In genomic region chr4:185867770-185868169, GRCh38 we compare ENCODE assay signal across 23 cellular contexts. TPM values are rescaled to one million over a fixed set of nuclear protein-coding genes. Genes with fewer than 3 reads are reported as not detected.
A peak's percentile ranks its signal among the peaks of the same experiment; 100 is the strongest.
DNase-seq lines count a peak whose midpoint lies in the region; ATAC-seq and TF ChIP-seq lines count a peak whose summit lies in the region.
"Had no signal": no experiment of that assay in that cellular context is flagged by ENCODE, and none has a peak within 500 bp of the region (broad histone marks: within the 10 kb centered on the region; RNA-seq: fewer than 3 reads in every experiment).

No MANE protein-coding gene starts in this region.

- TF ChIP-seq CTCF in right atrium auricular region (IDR thresholded peaks at IDR 0.05) (no peak), OCI-LY7 (conservative IDR thresholded peaks at IDR 0.05; ENCODE audit: low read length) (no peak), endodermal cell (conservative IDR thresholded peaks at IDR 0.05) (peak; percentile 53)

- H2AFZ ChIP-seq in OCI-LY7 (ENCODE audit: low read length) = peak overlapping the region; percentile 51; the same call in 1 of the 2 replicates

- POLR2A ChIA-PET in OCI-LY7 (lab: Charles Lee) = interaction anchor here (1.0 kb wide), 1 partner anchor 59 kb away, joined by 3 read pairs; no protein-coding TSS in a partner anchor

- peak overlapping the region; percentile 12; the same call in 1 of the 2 replicates for H3K4me2 ChIP-seq in OCI-LY7 (ENCODE audit: low read length)
- H3K4me2 ChIP-seq: A549, KMS-11 had no signal

- H3K27me3 ChIP-seq in right atrium auricular region (no peaks in the 10 kb centered on the region), endodermal cell (ENCODE audit: control insufficient read depth, insufficient read depth, low read length, poor library complexity, severe bottlenecking) (no peaks in the 10 kb centered on the region), aorta (ENCODE audit: control insufficient read depth in 1 of 2, insufficient read depth in 2 of 2, low read length in 1 of 2) (no peaks in the 10 kb centered on the region)
- H3K27me3 ChIP-seq: SJSA1 had no signal

- no peak overlapping the region for H3K4me3 ChIP-seq in right atrium auricular region
- H3K4me3 ChIP-seq in OCI-LY7 (ENCODE audit: low read depth, low read length, poor library complexity, severe bottlenecking) = no peak overlapping the region
- no peak overlapping the region for H3K4me3 ChIP-seq in endodermal cell (ENCODE audit: low read length)
- H3K4me3 ChIP-seq in aorta (ENCODE audit: low read length in 2 of 2) = no peak overlapping the region
- H3K4me3 ChIP-seq: A549, SJSA1 had no signal

- peaks cover 18% of the 10 kb centered on the region for H3K4me1 Mint-ChIP-seq in endodermal cell
- H3K4me1 Mint-ChIP-seq: B cell; CD4-positive, CD25-positive, alpha-beta regulatory T cell had no signal

- no TSS peak for BruUV-seq in OCI-LY7 (replicated peaks; lab: Mats Ljungman, UMichigan)

- no peaks in the 10 kb centered on the region for H3K9me3 ChIP-seq in right atrium auricular region
- H3K9me3 ChIP-seq in OCI-LY7 (ENCODE audit: low read length) = no peaks in the 10 kb centered on the region
- no peaks in the 10 kb centered on the region for H3K9me3 ChIP-seq in endodermal cell (ENCODE audit: control insufficient read depth, low read length)
- no peaks in the 10 kb centered on the region for H3K9me3 ChIP-seq in aorta (ENCODE audit: control insufficient read depth, low read length)
- H3K9me3 ChIP-seq: A549, SJSA1 had no signal

- H3K27me3 Mint-ChIP-seq in endodermal cell (ENCODE audit: insufficient read depth) = no peaks in the 10 kb centered on the region
- H3K27me3 Mint-ChIP-seq: CD4-positive, CD25-positive, alpha-beta regulatory T cell had no signal

- ATAC-seq in aorta (ENCODE audit: low FRiP score) = no peak
- ATAC-seq: A549, Panc1 had no signal

- H3K9ac ChIP-seq in endodermal cell (ENCODE audit: extremely low read depth, low read length, poor library complexity, severe bottlenecking) = no peak overlapping the region
- H3K9ac ChIP-seq: KMS-11 had no signal

- H4K20me1 ChIP-seq in OCI-LY7 (ENCODE audit: insufficient read depth, low read length) = no peaks in the 10 kb centered on the region

- no peaks in the 10 kb centered on the region for H3K9me3 Mint-ChIP-seq in endodermal cell
- H3K9me3 Mint-ChIP-seq: CD4-positive, CD25-positive, alpha-beta regulatory T cell had no signal

- DNase-seq in right atrium auricular region (ENCODE audit: low spot score) (no peak), cardiac septum (ENCODE audit: low spot score) (no peak), OCI-LY7 (ENCODE audit: low spot score) (no peak), endodermal cell (no peak), aorta (no peak), DMS153 (lab: John Stamatoyannopoulos, UW) (no peak), NCI-H2107 treated with DMSO at 0.1 percent for 48 hours (lab: John Stamatoyannopoulos, UW; ENCODE audit: unreplicated experiment) (no peak)
- DNase-seq: CD4-positive, CD25-positive, alpha-beta regulatory T cell; DMS79 treated with DMSO at 0.1 percent for 48 hours; HCEC 1CT; IMR-90; NCI-H1105; NCI-H146; NCI-H2029; NCI-H226; NCI-H510A treated with DMSO at 0.1 percent for 48 hours; NCI-H748 treated with DMSO at 0.1 percent for 48 hours; NK-92 treated with Interleukin-12 subunit alpha and Interleukin-12 subunit beta, amount 100 ng/mL, for 24 hours had no signal

- no peaks in the 10 kb centered on the region for H3K36me3 Mint-ChIP-seq in endodermal cell (ENCODE audit: low read depth)
- H3K36me3 Mint-ChIP-seq: CD4-positive, CD25-positive, alpha-beta regulatory T cell had no signal

- no peak overlapping the region for H3K27ac Mint-ChIP-seq in endodermal cell
- H3K27ac Mint-ChIP-seq: B cell; CD4-positive, CD25-positive, alpha-beta regulatory T cell had no signal

- CTCF ChIA-PET in OCI-LY7 (lab: Charles Lee; ENCODE audit: unreplicated experiment) = interaction anchor here (0.7 kb wide), 1 partner anchor 30 kb away, joined by 3 read pairs; no protein-coding TSS in a partner anchor

- intact Hi-C loops in cardiac septum (cut with DNase I) = loop anchor here (5.0 kb wide), 1 partner anchor 50 kb away; no protein-coding TSS in a partner anchor
- intact Hi-C loops in OCI-LY7 (cut with micrococcal nuclease; ENCODE audit: unreplicated experiment) = no loop called here
- intact Hi-C loops in aorta (cut with DNase I) = loop anchor here in 1 of 2 donors (5.0 to 10.0 kb wide), 2 partner anchors 93 to 160 kb away; no protein-coding TSS in a partner anchor

- no peaks in the 10 kb centered on the region for H3K9me2 ChIP-seq in OCI-LY7 (ENCODE audit: insufficient read depth, low read length)

- H3K79me2 ChIP-seq in OCI-LY7 (ENCODE audit: insufficient read depth, low read depth, low read length) = no peaks in the 10 kb centered on the region

- H3K4me1 ChIP-seq in right atrium auricular region (peaks cover 0 to 7% of the 10 kb centered on the region in 2 donors), OCI-LY7 (ENCODE audit: insufficient read depth, low read length, poor library complexity, severe bottlenecking) (peaks cover 16% of the 10 kb centered on the region), endodermal cell (ENCODE audit: control insufficient read depth, insufficient read depth, low read length) (peaks cover 7% of the 10 kb centered on the region), aorta (ENCODE audit: control insufficient read depth in 1 of 2, insufficient read depth in 2 of 2, low read length in 2 of 2) (peaks cover 0 to 9% of the 10 kb centered on the region in 2 donors)
- H3K4me1 ChIP-seq: A549 had no signal

- H3K4me3 Mint-ChIP-seq in endodermal cell = no peak overlapping the region
- H3K4me3 Mint-ChIP-seq: B cell; CD4-positive, CD25-positive, alpha-beta regulatory T cell had no signal

- H3K36me3 ChIP-seq in right atrium auricular region (no peaks in the 10 kb centered on the region), OCI-LY7 (ENCODE audit: insufficient read depth, low read length) (no peaks in the 10 kb centered on the region), endodermal cell (ENCODE audit: control insufficient read depth, insufficient read depth, low read length) (no peaks in the 10 kb centered on the region), aorta (ENCODE audit: control insufficient read depth in 1 of 2, insufficient read depth in 2 of 2, low read length in 1 of 2) (no peaks in the 10 kb centered on the region)
- H3K36me3 ChIP-seq: SJSA1 had no signal

- 89 to 100% methylated on average over 1 to 3 of the region's 3 CpGs for WGBS in endodermal cell (ENCODE audit: insufficient coverage in 1 of 2, insufficient read length in 1 of 2), 2 experiments
- 75 to 76% methylated on average over 3 of the region's 3 CpGs for WGBS in aorta, 2 donors

- H3K27ac ChIP-seq in right atrium auricular region (peak overlapping the region; percentile 54 to 86), OCI-LY7 (ENCODE audit: low read depth, low read length, poor library complexity, severe bottlenecking) (no peak overlapping the region), endodermal cell (ENCODE audit: low read depth, low read length) (no peak overlapping the region), aorta (ENCODE audit: low read depth in 1 of 2, low read length in 2 of 2) (peak overlapping the region; percentile 26 to 90)
- H3K27ac ChIP-seq: A549, KMS-11, SJSA1 had no signal

RNA-seq across cellular contexts. Expression of gene SORBS2, which starts 55.8 kb away (rescaled TPM):
- total RNA-seq in right atrium auricular region (100 to 1,000 TPM; 530 to 741 TPM), cardiac septum (1,779 TPM), OCI-LY7 (2022) (43.5 and 46.7 TPM in 2 replicates), endodermal cell (10 to 100 TPM in 1 of 2 donors, 1 to 10 TPM in 1; 7.0 to 13.8 TPM), aorta (100 to 1,000 TPM; 289 to 696 TPM)
- total RNA-seq in OCI-LY7 (2014; rRNA removed; shearing (Covaris generic)) = 33.2 and 34.7 TPM in 2 replicates
- polyA plus RNA-seq in endodermal cell (2013, experiment 1 of 2) = 57.3 TPM
- 60.3 TPM for polyA plus RNA-seq in endodermal cell (2013, experiment 2 of 2)
- 100 to 1,000 TPM; 111 to 202 TPM for polyA plus RNA-seq in aorta
- polyA plus RNA-seq: CD4-positive, CD25-positive, alpha-beta regulatory T cell; IMR-90 had no signal

Comparison
In these comparisons a context has a peak if more than half of its experiments do, and no peak if none do; other contexts are left out.
1. H3K27ac ChIP-seq: peak in right atrium auricular region (2 of 2) and aorta (2 of 2); none in OCI-LY7 (single experiment) and endodermal cell (single experiment).
2. RNA of gene SORBS2, which starts 55.8 kb away (total RNA-seq): 1,779 TPM in cardiac septum (single experiment), 530 to 741 TPM in right atrium auricular region and 289 to 696 TPM in aorta; 33.2 to 46.7 TPM in OCI-LY7 and 7.0 to 13.8 TPM in endodermal cell; every median in the first group is over 4 times any median in the second.